In the genomic region with DNA sequence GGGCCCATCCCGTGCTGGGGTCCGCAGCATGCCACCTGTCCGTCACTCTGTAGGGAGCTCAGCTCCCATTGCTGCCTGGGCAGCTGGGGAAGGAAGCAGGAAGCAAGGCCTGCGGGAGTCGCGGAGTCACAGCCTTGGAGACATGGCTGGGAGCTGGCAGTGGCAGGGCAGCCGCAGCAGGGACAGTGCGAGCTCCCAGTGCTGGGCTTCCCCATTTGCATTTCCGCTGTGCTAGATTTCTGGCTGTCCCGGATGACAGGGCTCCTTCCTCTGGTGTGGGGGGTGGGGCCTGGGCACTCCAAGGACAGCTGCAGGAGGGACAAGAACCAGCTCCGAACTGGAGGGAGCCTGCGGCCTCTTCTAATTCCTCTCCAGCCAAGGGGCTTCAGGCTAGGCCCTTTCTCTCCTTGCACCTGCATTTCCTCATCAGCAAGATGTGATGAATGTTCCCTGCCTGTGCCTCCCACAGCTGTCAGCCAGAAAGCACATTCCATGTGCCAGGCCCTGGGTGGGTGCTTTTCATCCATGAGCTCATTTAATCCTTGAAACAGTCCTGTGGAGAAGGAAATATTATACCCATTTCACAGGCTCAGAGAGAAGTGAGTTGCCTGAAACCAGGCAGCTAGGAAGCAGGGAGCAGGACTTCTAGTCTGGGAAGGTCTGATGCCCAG, we compare ENCODE assay signal across 12 cellular contexts. TPM values are rescaled to one million over a fixed set of nuclear protein-coding genes. Genes with fewer than 3 reads are reported as not detected.
DNase-seq lines count a peak whose midpoint lies in the region; ATAC-seq, FAIRE-seq and TF ChIP-seq lines count a peak whose summit lies in the region.
"Had no signal": no experiment of that assay in that cellular context is flagged by ENCODE, and none has a peak within 500 bp of the region (broad histone marks: within the 10 kb centered on the region; RNA-seq: fewer than 3 reads in every experiment).

No MANE protein-coding gene starts in this region.

- H3K4me1 ChIP-seq in liver (ENCODE audit: control insufficient read depth in 4 of 4, insufficient read depth in 4 of 4, low read length in 3 of 4) (peaks cover 19 to 50% (median 36%) of the 10 kb centered on the region in 4 donors), HepG2 (ENCODE audit: insufficient read depth, low read length) (peaks cover 52% of the 10 kb centered on the region), lung (ENCODE audit: control insufficient read depth in 2 of 2, insufficient read depth in 2 of 2, low read length in 2 of 2) (peaks cover 0 to 8% of the 10 kb centered on the region in 2 donors)

- H3K27ac ChIP-seq in liver (ENCODE audit: low read depth in 1 of 2, low read length in 2 of 2) = peak overlapping the region; percentile 6 to 38
- no peak overlapping the region for H3K27ac ChIP-seq in HepG2 (ENCODE audit: extremely low read length, insufficient read depth, low read length)
- peak overlapping the region; percentile 29 for H3K27ac ChIP-seq in cingulate gyrus (ENCODE audit: low read depth, low read length)
- peak overlapping the region in 1 of 2 donors; percentile 30 for H3K27ac ChIP-seq in lung (ENCODE audit: low read depth in 1 of 2, low read length in 1 of 2)
- H3K27ac ChIP-seq: KMS-11 had no signal

- H3K9me3 ChIP-seq in liver (ENCODE audit: control insufficient read depth in 4 of 4, low read length in 3 of 4) (no peaks in the 10 kb centered on the region), HepG2 (ENCODE audit: low read length) (no peaks in the 10 kb centered on the region), lung (ENCODE audit: control insufficient read depth in 2 of 2, insufficient read depth in 1 of 2, low read length in 1 of 2) (no peaks in the 10 kb centered on the region)

- H4K20me1 ChIP-seq in HepG2 (ENCODE audit: insufficient read depth, low read length) = no peaks in the 10 kb centered on the region

- peaks cover 0 to 10% (median 3%) of the 10 kb centered on the region in 4 donors for H3K36me3 ChIP-seq in liver (ENCODE audit: control insufficient read depth in 4 of 4, insufficient read depth in 3 of 4, low read depth in 1 of 4, low read length in 3 of 4)
- no peaks in the 10 kb centered on the region for H3K36me3 ChIP-seq in HepG2 (replicated peaks in 1 of 2; ENCODE audit: control insufficient read depth in 1 of 2, insufficient read depth in 2 of 2, low read length in 2 of 2)
- H3K36me3 ChIP-seq in lung (ENCODE audit: control insufficient read depth in 2 of 2, insufficient read depth in 2 of 2, low read length in 2 of 2) = no peaks in the 10 kb centered on the region

- no peaks in the 10 kb centered on the region for H3K27me3 ChIP-seq in liver (ENCODE audit: control insufficient read depth in 4 of 4, insufficient read depth in 4 of 4, low read length in 3 of 4)
- H3K27me3 ChIP-seq in HepG2 (ENCODE audit: control insufficient read depth in 1 of 2, insufficient read depth in 2 of 2, low read length in 2 of 2) = no peaks in the 10 kb centered on the region
- H3K27me3 ChIP-seq in lung (ENCODE audit: control insufficient read depth, insufficient read depth) = no peaks in the 10 kb centered on the region

- no peak for TF ChIP-seq POLR2A in HepG2 (IDR thresholded peaks at IDR 0.05; ENCODE audit: insufficient read depth in 1 of 2, low read depth in 2 of 2, low read length in 2 of 2)

- 71% methylated on average over 12 of the region's 12 CpGs for WGBS in liver
- WGBS in HepG2 (ENCODE audit: low lambda C conversion rate) = 96% methylated on average over 5 of the region's 12 CpGs
- 25 to 50% methylated on average over 12 of the region's 12 CpGs for WGBS in lung, 2 donors

- CTCF ChIA-PET in HepG2 (lab: Yijun Ruan, JAX; ENCODE audit: low intra/inter-chr PET ratio, low total read pairs) = no interaction called here

- H3K4me3 ChIP-seq in liver (ENCODE audit: low read depth in 1 of 3, low read length in 3 of 3) = no peak overlapping the region
- no peak overlapping the region for H3K4me3 ChIP-seq in HepG2 (replicated peaks in 1 of 3; ENCODE audit: insufficient read depth in 1 of 3, low read depth in 2 of 3, low read length in 3 of 3)
- H3K4me3 ChIP-seq in lung = no peak overlapping the region

- BruUV-seq in HepG2 (replicated peaks; lab: Mats Ljungman, UMichigan) = no TSS peak

- POLR2A ChIA-PET in HepG2 (lab: Yijun Ruan, JAX) = no interaction called here

- ATAC-seq in HepG2 (no peak), lung (ENCODE audit: insufficient read depth, low FRiP score) (peak; percentile 42), HG03378 (IDR thresholded peaks at IDR 0.05; ENCODE audit: unreplicated experiment) (no peak)

- no peak overlapping the region for H3K4me2 ChIP-seq in HepG2 (ENCODE audit: low read depth, low read length)
- H3K4me2 ChIP-seq: KMS-11 had no signal

- TF ChIP-seq EP300 in HepG2 (IDR thresholded peaks at IDR 0.05; ENCODE audit: low read depth in 2 of 2, low read length in 2 of 2) (no peak), HepG2 (CRISPR knock-in tag; IDR thresholded peaks at IDR 0.05; ENCODE audit: borderline replicate concordance) (no peak)

- in situ Hi-C loops in HepG2 (cut with HindIII; ENCODE audit: extremely low pct_ligation_motif_present, low pct_unique_long_range_greater_than_20kb) = no loop called here

- TF ChIP-seq RAD21 in liver (IDR thresholded peaks at IDR 0.05) (no peak), HepG2 (CRISPR knock-in tag; IDR thresholded peaks at IDR 0.05) (no peak)

- H3K9ac ChIP-seq in liver (ENCODE audit: low read depth in 1 of 2, low read length in 2 of 2) (no peak overlapping the region), HepG2 (ENCODE audit: insufficient read depth, low read depth, low read length) (no peak overlapping the region)
- H3K9ac ChIP-seq: KMS-11 had no signal

- H2AFZ ChIP-seq in HepG2 (ENCODE audit: low read length) = no peak overlapping the region

- no peak for FAIRE-seq in HepG2 (lab: Jason Lieb, UNC)
- FAIRE-seq: endothelial cell of umbilical vein had no signal

- intact Hi-C loops in HepG2 (cut with micrococcal nuclease; ENCODE audit: unreplicated experiment) = no loop called here

- TF ChIP-seq CTCF in liver (IDR thresholded peaks at IDR 0.05; ENCODE audit: low read depth, low read length, missing input control) (no peak), HepG2 (CRISPR knock-in tag; IDR thresholded peaks at IDR 0.05) (no peak), lung (IDR thresholded peaks at IDR 0.05; ENCODE audit: control extremely low read depth, extremely low read depth) (no peak)

- no peaks in the 10 kb centered on the region for H3K79me2 ChIP-seq in HepG2 (ENCODE audit: insufficient read depth, low read length)

- DNase-seq in HepG2 (ENCODE audit: low spot score) (no peak), lung (ENCODE audit: low spot score) (no peak), DMS79 (lab: John Stamatoyannopoulos, UW) (no peak), NCI-H446 (lab: John Stamatoyannopoulos, UW) (no peak)
- DNase-seq in activated CD4-positive, alpha-beta T cell treated with anti-CD3 and anti-CD28 coated beads, Interleukin-2, amount 50 U/mL, for 4 hours = no peak
- DNase-seq: activated CD4-positive, CD25-positive, alpha-beta regulatory T cell; stimulated activated CD4-positive, alpha-beta T cell treated with anti-CD3 and anti-CD28 coated beads, Interleukin-4, amount 100 ng/mL, for 24 hours had no signal

TF ChIP-seq in liver, 16 proteins besides CTCF, POLR2A, EP300 and RAD21 (continues in another document):
- TF ChIP-seq HNF4A (conservative IDR thresholded peaks at IDR 0.05) (no peak), EGR1 (IDR thresholded peaks at IDR 0.05; ENCODE audit: low read depth in 2 of 2) (no peak), HNF4G (IDR thresholded peaks at IDR 0.05) (no peak), SP1 (IDR thresholded peaks at IDR 0.05) (no peak), FOXA2 (IDR thresholded peaks at IDR 0.05) (no peak), NR2F2 (IDR thresholded peaks at IDR 0.05) (no peak)

RNA-seq across cellular contexts. Expression of a gene that starts 48.0 kb away (rescaled TPM):
- total RNA-seq in liver (10 to 100 TPM in 1 of 2 donors, 1 to 10 TPM in 1; 7.3 to 33.6 TPM), HepG2 (2016; rRNA removed; fragmentation: Illumina TruSeq; extraction: Trizol) (3.6 and 7.5 TPM in 2 replicates), lung (1 to 10 TPM; 4.4 to 8.3 TPM)
- polyA plus RNA-seq in liver (10 to 100 TPM in 1 of 2 donors, 1 to 10 TPM in 1; 8.3 to 14.3 TPM), HepG2 (2011; rRNA removed) (8.1 and 10.0 TPM in 2 replicates), lung (10 to 100 TPM in 1 of 2 donors, 1 to 10 TPM in 1; 1.8 to 10.2 TPM)
- total RNA-seq in HepG2 (2016; cell fraction: cytosol; rRNA removed; fragmentation: Illumina TruSeq; extraction: Trizol; ENCODE audit: low read depth) = 2.3 and 3.1 TPM in 2 replicates
- 3.4 and 8.0 TPM in 2 replicates for total RNA-seq in HepG2 (2016; cell fraction: insoluble cytoplasmic fraction; rRNA removed; fragmentation: Illumina TruSeq; extraction: Trizol)
- total RNA-seq in HepG2 (2016; cell fraction: membrane; rRNA removed; fragmentation: Illumina TruSeq; extraction: Trizol) = 1.8 and 1.9 TPM in 2 replicates
- total RNA-seq in HepG2 (2016; cell fraction: nucleus; rRNA removed; fragmentation: Illumina TruSeq; extraction: Trizol) = 10.5 and 15.0 TPM in 2 replicates
- polyA plus RNA-seq in HepG2 (2011; cell fraction: cytosol; rRNA removed) = 3.1 and 3.5 TPM in 2 replicates
- 71.3 and 112 TPM in 2 replicates for polyA plus RNA-seq in HepG2 (2011; cell fraction: nucleus; rRNA removed)
- polyA plus RNA-seq in HepG2 (2012) = 5.5 and 8.4 TPM in 2 replicates
- 0.23 and 0.45 TPM in 2 replicates for polyA plus RNA-seq in HepG2 (2016; cell fraction: cytosol; fragmentation: Illumina TruSeq; extraction: Trizol; ENCODE audit: low read depth)
- 3.0 and 3.3 TPM in 2 replicates for polyA plus RNA-seq in HepG2 (2016; cell fraction: insoluble cytoplasmic fraction; fragmentation: Illumina TruSeq; extraction: Trizol; ENCODE audit: low read depth)
- polyA plus RNA-seq in HepG2 (2016; cell fraction: membrane; fragmentation: Illumina TruSeq; extraction: Trizol; ENCODE audit: low read depth) = 0.84 and 0.94 TPM in 2 replicates
- 37.9 and 40.7 TPM in 2 replicates for polyA plus RNA-seq in HepG2 (2016; cell fraction: nucleus; fragmentation: Illumina TruSeq; extraction: Trizol; ENCODE audit: insufficient read depth, low read depth)
- 0.16 and 9.9 TPM in 2 replicates for polyA minus RNA-seq in HepG2 (2011; rRNA and poly(A)+ RNA removed; ENCODE audit: low replicate concordance)
- polyA minus RNA-seq in HepG2 (2011; cell fraction: cytosol; rRNA and poly(A)+ RNA removed) = 3.9 and 4.2 TPM in 2 replicates
- 17.3 and 17.4 TPM in 2 replicates for polyA minus RNA-seq in HepG2 (2011; cell fraction: nucleus; rRNA and poly(A)+ RNA removed)
